1 cellular context compared by ENCODE assay signal in genomic region chr11:32594272-32594671, GRCh38.
TF ChIP-seq lines count a peak whose summit lies in the region.

No MANE protein-coding gene starts in this region.

TF ChIP-seq in HepG2, 621 proteins besides CTCF, POLR2A, EP300 and RAD21:
- no peak for TF ChIP-seq CREB1 (IDR thresholded peaks at IDR 0.05)
- no peak for TF ChIP-seq CREB1 (CRISPR knock-in tag; IDR thresholded peaks at IDR 0.05)
- 0 out of 2 replicates have a peak, but pooled peaks have one; percentile 17 for TF ChIP-seq RBFOX2 (IDR thresholded peaks at IDR 0.05; ENCODE audit: low read depth, low read length)
